Comparison of ENCODE assay signal across 25 cellular contexts in genomic region chrX:42732506-42732905, GRCh38. TPM values are rescaled to one million over a fixed set of nuclear protein-coding genes. Genes with fewer than 3 reads are reported as not detected.
DNase-seq lines count a peak whose midpoint lies in the region; ATAC-seq and TF ChIP-seq lines count a peak whose summit lies in the region.
"Had no signal": no experiment of that assay in that cellular context is flagged by ENCODE, and none has a peak within 500 bp of the region (broad histone marks: within the 10 kb centered on the region; RNA-seq: fewer than 3 reads in every experiment).

No MANE protein-coding gene starts in this region.

- DNase-seq in natural killer cell, result no peak
- no peak for DNase-seq in natural killer cell treated with Interleukin-12 subunit alpha and Interleukin-12 subunit beta and Interleukin-15 and Interleukin-18, amount 100 ng/mL, for 72 hours (ENCODE audit: low spot score)
- DNase-seq in choroid plexus epithelial cell (ENCODE audit: low read depth), result peak; percentile 41
- peak; percentile 52 for DNase-seq in islet precursor cell
- DNase-seq in endodermal cell, result no peak
- DNase-seq in CD1c-positive myeloid dendritic cell (ENCODE audit: extremely low spot score), result no peak
- DNase-seq in activated CD4-positive, alpha-beta T cell treated with anti-CD3 and anti-CD28 coated beads for 1 hour, result no peak
- DNase-seq: activated CD8-positive, alpha-beta T cell treated with anti-CD3 and anti-CD28 coated beads, Interleukin-2, amount 10 ng/mL, durations not matched to agents 7 days and 5 days; CD4-positive, alpha-beta memory T cell; DMS79 treated with DMSO at 0.1 percent for 48 hours; HCEC 1CT; Karpas-422; NCI-H1417 treated with DMSO at 0.1 percent for 48 hours; NCI-H2227 treated with DMSO at 0.1 percent for 48 hours; SHP77; stimulated activated naive CD4-positive, alpha-beta T cell treated with Interleukin-2 at 50 U/mL for 16 hours; upper lobe of left lung had no signal

- H3K9me3 Mint-ChIP-seq in natural killer cell, result no peaks in the 10 kb centered on the region
- peaks cover 4% of the 10 kb centered on the region for H3K9me3 Mint-ChIP-seq in natural killer cell treated with Interleukin-12 subunit alpha and Interleukin-12 subunit beta and Interleukin-15 and Interleukin-18, amount 100 ng/mL, for 72 hours
- peaks cover 38% of the 10 kb centered on the region for H3K9me3 Mint-ChIP-seq in endodermal cell

- WGBS in endodermal cell (ENCODE audit: insufficient coverage in 1 of 2, insufficient read length in 1 of 2), 2 experiments, result 78 to 93% methylated on average over 1 to 3 of the region's 3 CpGs

- H3K27ac Mint-ChIP-seq in natural killer cell (no peak overlapping the region), endodermal cell (no peak overlapping the region)
- no peak overlapping the region for H3K27ac Mint-ChIP-seq in natural killer cell treated with Interleukin-12 subunit alpha and Interleukin-12 subunit beta and Interleukin-15 and Interleukin-18, amount 100 ng/mL, for 72 hours
- H3K27ac Mint-ChIP-seq: activated CD8-positive, alpha-beta T cell treated with anti-CD3 and anti-CD28 coated beads, Interleukin-2, amount 10 ng/mL, durations not matched to agents 7 days and 5 days; CD4-positive, alpha-beta memory T cell; T-helper 1 cell treated with Interleukin-12 subunit alpha and Interleukin-12 subunit beta and Interleukin-4 antibody, amounts not matched to agents 30 μg/mL and 1 μg/mL, for 36 hours; WTC11 had no signal

- TF ChIP-seq CTCF in natural killer cell (IDR thresholded peaks at IDR 0.05) (no peak), choroid plexus epithelial cell (conservative IDR thresholded peaks at IDR 0.05; ENCODE audit: low read depth, low read length) (no peak), endodermal cell (conservative IDR thresholded peaks at IDR 0.05) (no peak)

- peaks cover 23% of the 10 kb centered on the region for H3K9me3 ChIP-seq in endodermal cell (ENCODE audit: control insufficient read depth, low read length)
- H3K9me3 ChIP-seq: A549, upper lobe of left lung had no signal

- no peaks in the 10 kb centered on the region for H3K27me3 ChIP-seq in endodermal cell (ENCODE audit: control insufficient read depth, insufficient read depth, low read length, poor library complexity, severe bottlenecking)
- H3K27me3 ChIP-seq: upper lobe of left lung had no signal

- no peak overlapping the region for H3K4me3 Mint-ChIP-seq in natural killer cell
- H3K4me3 Mint-ChIP-seq in natural killer cell treated with Interleukin-12 subunit alpha and Interleukin-12 subunit beta and Interleukin-15 and Interleukin-18, amount 100 ng/mL, for 72 hours, result no peak overlapping the region
- H3K4me3 Mint-ChIP-seq in endodermal cell, result no peak overlapping the region
- H3K4me3 Mint-ChIP-seq: activated CD8-positive, alpha-beta T cell treated with anti-CD3 and anti-CD28 coated beads, Interleukin-2, amount 10 ng/mL, durations not matched to agents 7 days and 5 days; CD4-positive, alpha-beta memory T cell; T-helper 1 cell treated with Interleukin-12 subunit alpha and Interleukin-12 subunit beta and Interleukin-4 antibody, amounts not matched to agents 30 μg/mL and 1 μg/mL, for 36 hours; WTC11 had no signal

- H3K36me3 Mint-ChIP-seq in natural killer cell (no peaks in the 10 kb centered on the region), endodermal cell (ENCODE audit: low read depth) (peaks cover 8% of the 10 kb centered on the region)
- H3K36me3 Mint-ChIP-seq in natural killer cell treated with Interleukin-12 subunit alpha and Interleukin-12 subunit beta and Interleukin-15 and Interleukin-18, amount 100 ng/mL, for 72 hours, result no peaks in the 10 kb centered on the region

- H3K4me1 Mint-ChIP-seq in natural killer cell (no peaks in the 10 kb centered on the region), endodermal cell (no peaks in the 10 kb centered on the region)
- no peaks in the 10 kb centered on the region for H3K4me1 Mint-ChIP-seq in natural killer cell treated with Interleukin-12 subunit alpha and Interleukin-12 subunit beta and Interleukin-15 and Interleukin-18, amount 100 ng/mL, for 72 hours (ENCODE audit: low read depth in 2 of 2)
- H3K4me1 Mint-ChIP-seq: WTC11 had no signal

- H3K4me1 ChIP-seq in endodermal cell (ENCODE audit: control insufficient read depth, insufficient read depth, low read length), result no peaks in the 10 kb centered on the region
- H3K4me1 ChIP-seq: A549, upper lobe of left lung had no signal

- no peak overlapping the region for H3K9ac ChIP-seq in endodermal cell (ENCODE audit: extremely low read depth, low read length, poor library complexity, severe bottlenecking)

- ATAC-seq in natural killer cell (peak in 2 of 3 donors; percentile 38 to 75), GM19463 (IDR thresholded peaks at IDR 0.05; ENCODE audit: unreplicated experiment) (no peak)
- ATAC-seq in natural killer cell treated with Interleukin-12 subunit alpha and Interleukin-12 subunit beta and Interleukin-15 and Interleukin-18, amount 100 ng/mL, for 72 hours, result no peak
- ATAC-seq: A549; activated CD8-positive, alpha-beta T cell treated with anti-CD3 and anti-CD28 coated beads, Interleukin-2, amount 10 ng/mL, durations not matched to agents 7 days and 5 days; WTC11 had no signal

- no peaks in the 10 kb centered on the region for H3K36me3 ChIP-seq in endodermal cell (ENCODE audit: control insufficient read depth, insufficient read depth, low read length)
- H3K36me3 ChIP-seq: upper lobe of left lung had no signal

- no peak overlapping the region for H3K4me3 ChIP-seq in choroid plexus epithelial cell (ENCODE audit: low read depth, low read length)
- H3K4me3 ChIP-seq in endodermal cell (ENCODE audit: low read length), result no peak overlapping the region
- H3K4me3 ChIP-seq: A549, upper lobe of left lung had no signal

- intact Hi-C loops in natural killer cell (cut with micrococcal nuclease), result no loop called here

- no peak overlapping the region for H3K27ac ChIP-seq in endodermal cell (ENCODE audit: low read depth, low read length)
- H3K27ac ChIP-seq: A549, upper lobe of left lung had no signal

- H3K27me3 Mint-ChIP-seq in natural killer cell (ENCODE audit: low read depth in 2 of 2), result peaks cover 4 to 16% of the 10 kb centered on the region in 2 donors
- H3K27me3 Mint-ChIP-seq in natural killer cell treated with Interleukin-12 subunit alpha and Interleukin-12 subunit beta and Interleukin-15 and Interleukin-18, amount 100 ng/mL, for 72 hours, result peaks cover 0 to 11% of the 10 kb centered on the region in 2 donors
- H3K27me3 Mint-ChIP-seq in endodermal cell (ENCODE audit: insufficient read depth), result no peaks in the 10 kb centered on the region
- H3K27me3 Mint-ChIP-seq: CD4-positive, alpha-beta memory T cell had no signal

RNA-seq across cellular contexts. Expression of gene PPP1R2C, which starts 45.5 kb away (rescaled TPM):
- under 1 TPM in 1 of 3 donors, not detected in 2; 0.72 TPM for total RNA-seq in natural killer cell
- total RNA-seq in natural killer cell treated with Interleukin-12 subunit alpha and Interleukin-12 subunit beta and Interleukin-15 and Interleukin-18, amount 100 ng/mL, for 72 hours, result not detected
- not detected for total RNA-seq in endodermal cell
- polyA plus RNA-seq in endodermal cell (2013, experiment 1 of 2), result not detected
- polyA plus RNA-seq in endodermal cell (2013, experiment 2 of 2), result not detected
- total RNA-seq: activated CD8-positive, alpha-beta T cell treated with anti-CD3 and anti-CD28 coated beads, Interleukin-2, amount 10 ng/mL, durations not matched to agents 7 days and 5 days; CD4-positive, alpha-beta memory T cell; lung microvascular endothelial cell; pulmonary artery endothelial cell; upper lobe of left lung; WTC11 had no signal
- polyA plus RNA-seq: A549, adipose tissue, neural cell had no signal

Comparison
In these comparisons a context has a peak if more than half of its experiments do, and no peak if none do; other contexts are left out.
1. ATAC-seq: peak in natural killer cell (2 of 3); none in natural killer cell treated with Interleukin-12 subunit alpha and Interleukin-12 subunit beta and Interleukin-15 and Interleukin-18, amount 100 ng/mL, for 72 hours (0 of 2) and GM19463 (single experiment).
2. DNase-seq: peak in choroid plexus epithelial cell (single experiment) and islet precursor cell (single experiment); none in natural killer cell (single experiment), natural killer cell treated with Interleukin-12 subunit alpha and Interleukin-12 subunit beta and Interleukin-15 and Interleukin-18, amount 100 ng/mL, for 72 hours (single experiment), endodermal cell (single experiment), CD1c-positive myeloid dendritic cell (single experiment) and activated CD4-positive, alpha-beta T cell treated with anti-CD3 and anti-CD28 coated beads for 1 hour (single experiment).